In genomic region chr6:89467437-89467836, GRCh38 we compare ENCODE assay signal across 23 cellular contexts.
"Had no signal": no experiment of that assay in that cellular context is flagged by ENCODE, and none has a peak within 500 bp of the region (broad histone marks: within the 10 kb centered on the region; RNA-seq: fewer than 3 reads in every experiment).

No MANE protein-coding gene starts in this region.

- H3K27ac ChIP-seq: coronary artery, dorsolateral prefrontal cortex, epithelial cell of prostate, esophagus squamous epithelium, gastrocnemius medialis, heart right ventricle, lower lobe of right lung had no signal

- H3K27ac Mint-ChIP-seq: naive thymus-derived CD4-positive, alpha-beta T cell had no signal

- H3K27me3 ChIP-seq: dorsolateral prefrontal cortex, esophagus squamous epithelium, gastrocnemius medialis, heart right ventricle had no signal

- DNase-seq: dermis blood vessel endothelial cell; dorsolateral prefrontal cortex; effector CD4-positive, alpha-beta T cell; effector memory CD4-positive, alpha-beta T cell; erythroblast; esophagus squamous epithelium; foreskin fibroblast; foreskin melanocyte; gastrocnemius medialis; glutamatergic neuron; head of caudate nucleus; heart right ventricle; hippocampal formation; left cardiac atrium; left ventricle myocardium superior; lower lobe of right lung; mesenchymal stem cell; midbrain; naive thymus-derived CD4-positive, alpha-beta T cell had no signal

- H3K9me3 ChIP-seq: esophagus squamous epithelium, gastrocnemius medialis, heart right ventricle, lower lobe of right lung had no signal

- H3K4me3 Mint-ChIP-seq: naive thymus-derived CD4-positive, alpha-beta T cell had no signal

- H3K36me3 ChIP-seq: esophagus squamous epithelium, gastrocnemius medialis, heart right ventricle, lower lobe of right lung had no signal

- H3K4me1 ChIP-seq: esophagus squamous epithelium, lower lobe of right lung had no signal

- ATAC-seq: esophagus mucosa; gastrocnemius medialis; heart right ventricle; left cardiac atrium; left lobe of liver; left ventricle myocardium superior; lower lobe of right lung; naive thymus-derived CD4-positive, alpha-beta T cell had no signal

- H3K4me3 ChIP-seq: coronary artery, dorsolateral prefrontal cortex, esophagus squamous epithelium, gastrocnemius medialis, heart right ventricle, lower lobe of right lung had no signal

- H3K9me3 Mint-ChIP-seq: naive thymus-derived CD4-positive, alpha-beta T cell had no signal
